30 cellular contexts compared by ENCODE assay signal in genomic region chr10:113178771-113179170, GRCh38.
"Had no signal": no experiment of that assay in that cellular context is flagged by ENCODE, and none has a peak within 500 bp of the region (broad histone marks: within the 10 kb centered on the region; RNA-seq: fewer than 3 reads in every experiment).

No MANE protein-coding gene starts in this region.

- H3K9me3 Mint-ChIP-seq: activated naive CD4-positive, alpha-beta T cell treated with anti-CD3 and anti-CD28 coated beads for 36 hours; activated naive CD8-positive, alpha-beta T cell treated with anti-CD3 and anti-CD28 coated beads for 36 hours; activated T-cell treated with anti-CD3 and anti-CD28 coated beads, Interleukin-2, amount 50 U/mL, for 72 hours; naive thymus-derived CD8-positive, alpha-beta T cell; stimulated activated memory B cell treated with anti-CD40 and anti-IgM and Interleukin-4, amounts not matched to agents 10 μg/mL and 1 μg/mL and 100 μg/mL, for 72 hours; stimulated activated naive CD8-positive, alpha-beta T cell treated with anti-CD3 and anti-CD28 coated beads, Interleukin-15, amount 100 ng/mL, for 72 hours; T-cell; T-helper 2 cell treated with Interferon-gamma antibody and Interleukin-4, amounts not matched to agents 5 μg/mL and 100 μg/mL, for 36 hours had no signal

- H3K36me3 Mint-ChIP-seq: activated naive CD8-positive, alpha-beta T cell treated with anti-CD3 and anti-CD28 coated beads for 36 hours; stimulated activated memory B cell treated with anti-CD40 and anti-IgM and Interleukin-4, amounts not matched to agents 10 μg/mL and 1 μg/mL and 100 μg/mL, for 72 hours; T-cell had no signal

- H3K4me3 Mint-ChIP-seq: activated CD4-positive, alpha-beta T cell treated with anti-CD3 and anti-CD28 coated beads for 36 hours; activated naive CD4-positive, alpha-beta T cell treated with anti-CD3 and anti-CD28 coated beads for 36 hours; activated naive CD8-positive, alpha-beta T cell treated with anti-CD3 and anti-CD28 coated beads for 36 hours; activated T-cell treated with anti-CD3 and anti-CD28 coated beads, Interleukin-2, amount 50 U/mL, for 72 hours; naive thymus-derived CD8-positive, alpha-beta T cell; neural crest cell; stimulated activated memory B cell treated with anti-CD40 and anti-IgM and Interleukin-4, amounts not matched to agents 10 μg/mL and 1 μg/mL and 100 μg/mL, for 72 hours; stimulated activated naive CD8-positive, alpha-beta T cell treated with anti-CD3 and anti-CD28 coated beads, Interleukin-15, amount 100 ng/mL, for 72 hours; T-cell; T-helper 2 cell treated with Interferon-gamma antibody and Interleukin-4, amounts not matched to agents 5 μg/mL and 100 μg/mL, for 36 hours had no signal

- H3K36me3 ChIP-seq: adrenal gland, brain microvascular endothelial cell, upper lobe of right lung had no signal

- H3K4me1 Mint-ChIP-seq: activated CD4-positive, alpha-beta T cell treated with anti-CD3 and anti-CD28 coated beads for 36 hours; activated naive CD8-positive, alpha-beta T cell treated with anti-CD3 and anti-CD28 coated beads for 36 hours; stimulated activated memory B cell treated with anti-CD40 and anti-IgM and Interleukin-4, amounts not matched to agents 10 μg/mL and 1 μg/mL and 100 μg/mL, for 72 hours; stimulated activated naive CD8-positive, alpha-beta T cell treated with anti-CD3 and anti-CD28 coated beads, Interleukin-15, amount 100 ng/mL, for 72 hours; T-cell had no signal

- H3K4me3 ChIP-seq: adrenal gland, psoas muscle, smooth muscle cell, upper lobe of right lung had no signal

- DNase-seq: activated CD4-positive, alpha-beta T cell treated with anti-CD3 and anti-CD28 coated beads for 36 hours; activated CD4-positive, alpha-beta T cell treated with anti-CD3 and anti-CD28 coated beads, Interleukin-2, amount 50 U/mL, for 4 hours; activated CD4-positive, CD25-positive, alpha-beta regulatory T cell; activated effector memory CD4-positive, alpha-beta T cell treated with anti-CD3 and anti-CD28 coated beads, Interleukin-2, amount 50 U/mL, for 16 hours; activated naive CD4-positive, alpha-beta T cell treated with anti-CD3 and anti-CD28 coated beads for 36 hours; activated naive CD8-positive, alpha-beta T cell treated with anti-CD3 and anti-CD28 coated beads for 36 hours; activated T-cell treated with anti-CD3 and anti-CD28 coated beads for 4 hours; activated T-cell treated with anti-CD3 and anti-CD28 coated beads, Interleukin-2, amount 50 U/mL, for 72 hours; brain microvascular endothelial cell; caudate nucleus; cortex of kidney; foreskin keratinocyte; left colon; midbrain; naive thymus-derived CD8-positive, alpha-beta T cell; nucleus accumbens; psoas muscle; stimulated activated CD4-positive, alpha-beta T cell treated with anti-CD3 and anti-CD28 coated beads, Interleukin-1b, Interleukin-23, amount 100 ng/mL, for 48 hours; stimulated activated CD4-positive, alpha-beta T cell treated with anti-CD3 and anti-CD28 coated beads, Interleukin-4, amount 100 ng/mL, for 4 hours; stimulated activated CD8-positive, alpha-beta memory T cell treated with anti-CD3 and anti-CD28 coated beads, Interleukin-4, amount 100 ng/mL, for 48 hours; stimulated activated naive CD8-positive, alpha-beta T cell treated with anti-CD3 and anti-CD28 coated beads, Interleukin-15, amount 100 ng/mL, for 72 hours; substantia nigra had no signal

- H3K27me3 ChIP-seq: adrenal gland, brain microvascular endothelial cell, upper lobe of right lung had no signal

- H3K9me3 ChIP-seq: adrenal gland, psoas muscle, upper lobe of right lung had no signal

- H3K9ac ChIP-seq: parathyroid adenoma had no signal

- H3K27ac Mint-ChIP-seq: activated CD4-positive, alpha-beta T cell treated with anti-CD3 and anti-CD28 coated beads for 36 hours; activated naive CD4-positive, alpha-beta T cell treated with anti-CD3 and anti-CD28 coated beads for 36 hours; activated naive CD8-positive, alpha-beta T cell treated with anti-CD3 and anti-CD28 coated beads for 36 hours; activated T-cell treated with anti-CD3 and anti-CD28 coated beads, Interleukin-2, amount 50 U/mL, for 72 hours; naive thymus-derived CD8-positive, alpha-beta T cell; stimulated activated memory B cell treated with anti-CD40 and anti-IgM and Interleukin-4, amounts not matched to agents 10 μg/mL and 1 μg/mL and 100 μg/mL, for 72 hours; stimulated activated naive CD8-positive, alpha-beta T cell treated with anti-CD3 and anti-CD28 coated beads, Interleukin-15, amount 100 ng/mL, for 72 hours; T-cell; T-helper 2 cell treated with Interferon-gamma antibody and Interleukin-4, amounts not matched to agents 5 μg/mL and 100 μg/mL, for 36 hours had no signal

- H3K27me3 Mint-ChIP-seq: activated CD4-positive, alpha-beta T cell treated with anti-CD3 and anti-CD28 coated beads for 36 hours; activated naive CD8-positive, alpha-beta T cell treated with anti-CD3 and anti-CD28 coated beads for 36 hours; naive thymus-derived CD8-positive, alpha-beta T cell; stimulated activated memory B cell treated with anti-CD40 and anti-IgM and Interleukin-4, amounts not matched to agents 10 μg/mL and 1 μg/mL and 100 μg/mL, for 72 hours; stimulated activated naive CD8-positive, alpha-beta T cell treated with anti-CD3 and anti-CD28 coated beads, Interleukin-15, amount 100 ng/mL, for 72 hours; T-cell had no signal

- H3K4me2 ChIP-seq: smooth muscle cell had no signal

- H3K4me1 ChIP-seq: adrenal gland, foreskin keratinocyte, parathyroid adenoma, psoas muscle, upper lobe of right lung had no signal

- H3K27ac ChIP-seq: adrenal gland, brain microvascular endothelial cell, foreskin keratinocyte, parathyroid adenoma, psoas muscle, upper lobe of right lung had no signal
